ENCODE assay signal across 8 cellular contexts in genomic region chr2:227325056-227325823, GRCh38. TPM values are rescaled to one million over a fixed set of nuclear protein-coding genes. Genes with fewer than 3 reads are reported as not detected.
A peak's percentile ranks its signal among the peaks of the same experiment; 100 is the strongest.
DNase-seq lines count a peak whose midpoint lies in the region; ATAC-seq and TF ChIP-seq lines count a peak whose summit lies in the region.

Gene MFF (plus strand): TSS chr2:227325251. CDS start chr2:227330666, 5,415 bp downstream.

- peaks cover 6% of the 10 kb centered on the region; the same call in 1 of the 2 replicates for H3K9me3 Mint-ChIP-seq in HFFc6
- H3K9me3 Mint-ChIP-seq in activated naive CD4-positive, alpha-beta T cell treated with anti-CD3 and anti-CD28 coated beads, Interleukin-2, amount 10 ng/mL, durations not matched to agents 7 days and 5 days = peaks cover 13% of the 10 kb centered on the region

- peaks cover 0 to 38% (median 0%) of the 10 kb centered on the region in 3 donors for H3K4me1 ChIP-seq in gastroesophageal sphincter
- peaks cover 14 to 17% of the 10 kb centered on the region in 2 experiments for H3K4me1 ChIP-seq in neutrophil (ENCODE audit: control insufficient read depth in 1 of 2, insufficient read depth in 1 of 2, low read depth in 1 of 2, low read length in 1 of 2)

- CTCF ChIA-PET in activated naive CD4-positive, alpha-beta T cell treated with anti-CD3 and anti-CD28 coated beads, Interleukin-2, amount 10 ng/mL, durations not matched to agents 7 days and 5 days (lab: Charles Lee) = interaction anchor here (0.9 kb wide), 1 partner anchor 15 kb away, joined by 3 read pairs; no protein-coding TSS in a partner anchor

- no peaks in the 10 kb centered on the region for H3K27me3 Mint-ChIP-seq in HFFc6 (ENCODE audit: insufficient read depth)
- peaks cover 8% of the 10 kb centered on the region for H3K27me3 Mint-ChIP-seq in activated naive CD4-positive, alpha-beta T cell treated with anti-CD3 and anti-CD28 coated beads, Interleukin-2, amount 10 ng/mL, durations not matched to agents 7 days and 5 days

- peak; percentile 77 to 81 for TF ChIP-seq POLR2A in gastroesophageal sphincter (IDR thresholded peaks at IDR 0.05)

- peak within 1 kb of the TSS; percentile 91 for H3K4me3 Mint-ChIP-seq in HFFc6
- peak within 1 kb of the TSS; percentile 95 for H3K4me3 Mint-ChIP-seq in activated naive CD4-positive, alpha-beta T cell treated with anti-CD3 and anti-CD28 coated beads, Interleukin-2, amount 10 ng/mL, durations not matched to agents 7 days and 5 days

- H3K36me3 Mint-ChIP-seq in HFFc6 (ENCODE audit: low read depth) = peaks cover 16% of the 10 kb centered on the region; the same call in 1 of the 2 replicates
- H3K36me3 Mint-ChIP-seq in activated naive CD4-positive, alpha-beta T cell treated with anti-CD3 and anti-CD28 coated beads, Interleukin-2, amount 10 ng/mL, durations not matched to agents 7 days and 5 days = peaks cover 11% of the 10 kb centered on the region

- H3K4me1 Mint-ChIP-seq in HFFc6 (ENCODE audit: low read depth) = peaks cover 36% of the 10 kb centered on the region
- H3K4me1 Mint-ChIP-seq in activated naive CD4-positive, alpha-beta T cell treated with anti-CD3 and anti-CD28 coated beads, Interleukin-2, amount 10 ng/mL, durations not matched to agents 7 days and 5 days = peaks cover 45% of the 10 kb centered on the region

- WGBS in gastroesophageal sphincter (ENCODE audit: low coverage in 1 of 2), 2 donors = 0 to 1% methylated on average over 5 to 13 of the region's 67 CpGs

- DNase-seq in HFFc6 (peak; percentile 89), NAMALWA (ENCODE audit: low spot score) (peak; percentile 91), SK-N-MC (ENCODE audit: low read depth, low spot score) (peak; percentile 47), substantia nigra (lab: John Stamatoyannopoulos, UW) (peak; percentile 50 to 94 (median 87))
- peak; percentile 95 for DNase-seq in activated naive CD4-positive, alpha-beta T cell treated with anti-CD3 and anti-CD28 coated beads, Interleukin-2, amount 10 ng/mL, durations not matched to agents 7 days and 5 days

- H3K4me3 ChIP-seq in GM08714 (ENCODE audit: low read length) (peak within 1 kb of the TSS; percentile 91), SK-N-MC (peak within 1 kb of the TSS; percentile 96), gastroesophageal sphincter (peak within 1 kb of the TSS; percentile 59 to 78), neutrophil (ENCODE audit: low read depth in 1 of 2, low read length in 1 of 2) (peak within 1 kb of the TSS; percentile 73 to 97)

- ATAC-seq in gastroesophageal sphincter = peak; percentile 99

- no peaks in the 10 kb centered on the region for H3K27me3 ChIP-seq in gastroesophageal sphincter
- H3K27me3 ChIP-seq in neutrophil = peaks cover 6% of the 10 kb centered on the region

- peak within 1 kb of the TSS; percentile 88 for H3K27ac Mint-ChIP-seq in HFFc6
- peak within 1 kb of the TSS; percentile 94 for H3K27ac Mint-ChIP-seq in activated naive CD4-positive, alpha-beta T cell treated with anti-CD3 and anti-CD28 coated beads, Interleukin-2, amount 10 ng/mL, durations not matched to agents 7 days and 5 days

- H3K9me3 ChIP-seq in SK-N-MC (ENCODE audit: low read depth, low read length) (no peaks in the 10 kb centered on the region), gastroesophageal sphincter (no peaks in the 10 kb centered on the region), neutrophil (no peaks in the 10 kb centered on the region)

- no peak for TF ChIP-seq EP300 in gastroesophageal sphincter (IDR thresholded peaks at IDR 0.05)

- H3K27ac ChIP-seq in SK-N-MC (peak within 1 kb of the TSS; percentile 52), gastroesophageal sphincter (peak within 1 kb of the TSS; percentile 73 to 94 (median 94)), neutrophil (peak within 1 kb of the TSS; percentile 83), substantia nigra (ENCODE audit: low read depth, low read length, poor library complexity, severe bottlenecking) (peak within 1 kb of the TSS; percentile 82)

- H3K9ac ChIP-seq in SK-N-MC (ENCODE audit: insufficient read length) = peak within 1 kb of the TSS; percentile 94

- TF ChIP-seq CTCF in HFFc6 (IDR thresholded peaks at IDR 0.05) = peak; percentile 49; the same call in 1 of the 2 replicates
- TF ChIP-seq CTCF in gastroesophageal sphincter (IDR thresholded peaks at IDR 0.05) = peak in 2 of 4 experiments; percentile 7 to 38
- TF ChIP-seq CTCF in neutrophil (IDR thresholded peaks at IDR 0.05) = peak; percentile 34

- peaks cover 12% of the 10 kb centered on the region for H3K36me3 ChIP-seq in SK-N-MC (ENCODE audit: insufficient read depth, low read length)
- H3K36me3 ChIP-seq in gastroesophageal sphincter = peaks cover 0 to 8% of the 10 kb centered on the region in 2 donors
- no peaks in the 10 kb centered on the region for H3K36me3 ChIP-seq in neutrophil

RNA-seq across cellular contexts. Expression of gene MFF, which starts in this region (rescaled TPM):
- total RNA-seq in HFFc6 (2021; fragmentation: NEBNext Ultra II Directional; extraction: Animal tissue kit (Norgen Biotek cat#: 25700)) = 10 to 100 TPM; 53.7 to 75.0 (median 65.6) TPM
- 100 to 1,000 TPM; 106 to 140 (median 118) TPM for total RNA-seq in gastroesophageal sphincter

Comparison
In these comparisons a context has a peak if more than half of its experiments do, and no peak if none do; other contexts are left out.
1. Peak in every context shown above with its lines: DNase-seq, ATAC-seq, H3K4me3 ChIP-seq and H3K27ac ChIP-seq.